18 cellular contexts compared by ENCODE assay signal in the genomic region with DNA sequence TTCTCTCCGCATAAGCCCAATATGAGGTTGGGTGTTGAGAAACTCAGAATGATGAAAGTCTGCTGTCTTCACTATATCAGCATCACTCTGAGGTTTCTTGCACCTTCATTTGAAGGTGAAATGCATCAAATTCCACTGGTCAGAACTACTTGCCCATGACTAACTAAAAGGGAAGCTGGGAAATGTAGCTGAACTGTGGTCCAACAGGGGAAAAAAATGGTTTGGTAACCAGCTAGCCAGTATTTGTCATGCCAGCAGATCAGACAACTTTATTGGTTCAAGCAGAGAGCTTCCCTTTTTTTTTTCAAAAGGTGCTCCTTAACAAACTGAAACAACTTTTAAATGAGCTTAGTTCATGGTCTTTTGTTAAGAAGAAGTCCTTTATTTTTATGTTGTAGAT. TPM values are rescaled to one million over a fixed set of nuclear protein-coding genes. Genes with fewer than 3 reads are reported as not detected.
A peak's percentile ranks its signal among the peaks of the same experiment; 100 is the strongest.
DNase-seq lines count a peak whose midpoint lies in the region; ATAC-seq and TF ChIP-seq lines count a peak whose summit lies in the region.
"Had no signal": no experiment of that assay in that cellular context is flagged by ENCODE, and none has a peak within 500 bp of the region (broad histone marks: within the 10 kb centered on the region; RNA-seq: fewer than 3 reads in every experiment).

No MANE protein-coding gene starts in this region.

- no peak overlapping the region for H3K27ac Mint-ChIP-seq in activated CD4-positive, alpha-beta T cell treated with anti-CD3 and anti-CD28 coated beads, Interleukin-2, amount 10 ng/mL, durations not matched to agents 7 days and 5 days
- H3K27ac Mint-ChIP-seq in CD8-positive, alpha-beta T cell = no peak overlapping the region
- H3K27ac Mint-ChIP-seq: activated naive CD8-positive, alpha-beta T cell treated with anti-CD3 and anti-CD28 coated beads, Interleukin-2, amount 10 ng/mL, durations not matched to agents 7 days and 5 days; CD14-positive monocyte had no signal

- intact Hi-C loops in CD8-positive, alpha-beta T cell (cut with DNase I, micrococcal nuclease) = no loop called here

- no peak overlapping the region for H3K4me3 ChIP-seq in neutrophil (ENCODE audit: low read depth in 1 of 2, low read length in 1 of 2)
- no peak overlapping the region for H3K4me3 ChIP-seq in CD8-positive, alpha-beta T cell (ENCODE audit: low read depth, low read length)
- H3K4me3 ChIP-seq: ovary, Peyer's patch, thoracic aorta had no signal

- no peak overlapping the region for H3K4me3 Mint-ChIP-seq in activated CD4-positive, alpha-beta T cell treated with anti-CD3 and anti-CD28 coated beads, Interleukin-2, amount 10 ng/mL, durations not matched to agents 7 days and 5 days
- H3K4me3 Mint-ChIP-seq in CD8-positive, alpha-beta T cell = no peak overlapping the region
- H3K4me3 Mint-ChIP-seq: activated naive CD8-positive, alpha-beta T cell treated with anti-CD3 and anti-CD28 coated beads, Interleukin-2, amount 10 ng/mL, durations not matched to agents 7 days and 5 days; CD14-positive monocyte had no signal

- no peak for TF ChIP-seq CTCF in neutrophil (IDR thresholded peaks at IDR 0.05)
- no peak for TF ChIP-seq CTCF in CD8-positive, alpha-beta T cell (IDR thresholded peaks at IDR 0.05)

- no peaks in the 10 kb centered on the region for H3K36me3 Mint-ChIP-seq in activated CD4-positive, alpha-beta T cell treated with anti-CD3 and anti-CD28 coated beads, Interleukin-2, amount 10 ng/mL, durations not matched to agents 7 days and 5 days (ENCODE audit: low read depth)
- H3K36me3 Mint-ChIP-seq in CD8-positive, alpha-beta T cell = no peaks in the 10 kb centered on the region
- H3K36me3 Mint-ChIP-seq: activated naive CD8-positive, alpha-beta T cell treated with anti-CD3 and anti-CD28 coated beads, Interleukin-2, amount 10 ng/mL, durations not matched to agents 7 days and 5 days; CD14-positive monocyte had no signal

- no peaks in the 10 kb centered on the region for H3K4me1 Mint-ChIP-seq in activated CD4-positive, alpha-beta T cell treated with anti-CD3 and anti-CD28 coated beads, Interleukin-2, amount 10 ng/mL, durations not matched to agents 7 days and 5 days
- H3K4me1 Mint-ChIP-seq in CD8-positive, alpha-beta T cell (ENCODE audit: low read depth) = no peaks in the 10 kb centered on the region
- H3K4me1 Mint-ChIP-seq: activated naive CD8-positive, alpha-beta T cell treated with anti-CD3 and anti-CD28 coated beads, Interleukin-2, amount 10 ng/mL, durations not matched to agents 7 days and 5 days had no signal

- H3K27ac ChIP-seq in neutrophil = peak overlapping the region; percentile 48
- no peak overlapping the region for H3K27ac ChIP-seq in CD8-positive, alpha-beta T cell (ENCODE audit: low read depth, low read length)
- H3K27ac ChIP-seq: foreskin keratinocyte, ovary, Peyer's patch, thoracic aorta had no signal

- no peaks in the 10 kb centered on the region for H3K36me3 ChIP-seq in neutrophil
- H3K36me3 ChIP-seq in CD8-positive, alpha-beta T cell (ENCODE audit: insufficient read depth, low read length) = no peaks in the 10 kb centered on the region
- H3K36me3 ChIP-seq: ovary, Peyer's patch, thoracic aorta had no signal

- ATAC-seq in CD8-positive, alpha-beta T cell = no peak
- ATAC-seq: foreskin keratinocyte, left ventricle myocardium superior had no signal

- peak; percentile 50 for DNase-seq in ELR (ENCODE audit: low read depth)
- peak; percentile 77 for DNase-seq in MV-4-11 (lab: John Stamatoyannopoulos, UW)
- DNase-seq in astrocyte of the hippocampus (ENCODE audit: low read depth, low spot score) = peak; percentile 76
- no peak for DNase-seq in HEK293T (ENCODE audit: extremely low spot score)
- no peak for DNase-seq in activated CD4-positive, alpha-beta T cell treated with anti-CD3 and anti-CD28 coated beads, Interleukin-2, amount 10 ng/mL, durations not matched to agents 7 days and 5 days
- DNase-seq in CD8-positive, alpha-beta T cell = no peak
- DNase-seq: activated naive CD8-positive, alpha-beta T cell treated with anti-CD3 and anti-CD28 coated beads, Interleukin-2, amount 10 ng/mL, durations not matched to agents 7 days and 5 days; left ventricle myocardium superior; NCI-H2029 treated with DMSO at 0.1 percent for 48 hours; NCI-H69; ovary; Peyer's patch; stimulated activated CD4-positive, alpha-beta T cell treated with anti-CD3 and anti-CD28 coated beads, Interleukin-4, amount 100 ng/mL, for 24 hours; T-helper 1 cell had no signal

- H3K9me3 ChIP-seq in neutrophil = no peaks in the 10 kb centered on the region
- no peaks in the 10 kb centered on the region for H3K9me3 ChIP-seq in CD8-positive, alpha-beta T cell (ENCODE audit: low read length)
- H3K9me3 ChIP-seq: ovary, Peyer's patch, thoracic aorta had no signal

- CTCF ChIA-PET in HEK293T (lab: Yijun Ruan, JAX) = no interaction called here
- CTCF ChIA-PET in activated CD4-positive, alpha-beta T cell treated with anti-CD3 and anti-CD28 coated beads, Interleukin-2, amount 10 ng/mL, durations not matched to agents 7 days and 5 days (lab: Charles Lee) = interaction anchor here (0.6 kb wide), 1 partner anchor 341 kb away, joined by 4 read pairs; no protein-coding TSS in a partner anchor
- CTCF ChIA-PET in CD8-positive, alpha-beta T cell (lab: Charles Lee) = interaction anchor here (1.6 to 2.2 kb wide), 3 partner anchors 8 to 283 kb away, joined by 5 to 10 read pairs (median 6); no protein-coding TSS in a partner anchor

- H3K4me1 ChIP-seq in neutrophil (ENCODE audit: control insufficient read depth in 1 of 2, insufficient read depth in 1 of 2, low read depth in 1 of 2, low read length in 1 of 2) = peaks cover 10 to 16% of the 10 kb centered on the region in 2 experiments
- H3K4me1 ChIP-seq in CD8-positive, alpha-beta T cell (ENCODE audit: insufficient read depth, low read length) = no peaks in the 10 kb centered on the region
- H3K4me1 ChIP-seq: foreskin keratinocyte, Peyer's patch had no signal

- POLR2A ChIA-PET in HEK293T (lab: Yijun Ruan, JAX) = interaction anchor here (0.6 kb wide), 1 partner anchor 305 kb away, joined by 4 read pairs; no protein-coding TSS in a partner anchor
- POLR2A ChIA-PET in activated CD4-positive, alpha-beta T cell treated with anti-CD3 and anti-CD28 coated beads, Interleukin-2, amount 10 ng/mL, durations not matched to agents 7 days and 5 days (lab: Charles Lee) = no interaction called here
- POLR2A ChIA-PET in CD8-positive, alpha-beta T cell (lab: Charles Lee) = no interaction called here

- H3K9me3 Mint-ChIP-seq in activated CD4-positive, alpha-beta T cell treated with anti-CD3 and anti-CD28 coated beads, Interleukin-2, amount 10 ng/mL, durations not matched to agents 7 days and 5 days = no peaks in the 10 kb centered on the region
- H3K9me3 Mint-ChIP-seq in CD8-positive, alpha-beta T cell = no peaks in the 10 kb centered on the region
- H3K9me3 Mint-ChIP-seq: activated naive CD8-positive, alpha-beta T cell treated with anti-CD3 and anti-CD28 coated beads, Interleukin-2, amount 10 ng/mL, durations not matched to agents 7 days and 5 days; CD14-positive monocyte had no signal

- peaks cover 10% of the 10 kb centered on the region for H3K27me3 Mint-ChIP-seq in activated CD4-positive, alpha-beta T cell treated with anti-CD3 and anti-CD28 coated beads, Interleukin-2, amount 10 ng/mL, durations not matched to agents 7 days and 5 days
- H3K27me3 Mint-ChIP-seq in CD8-positive, alpha-beta T cell (ENCODE audit: low read depth) = no peaks in the 10 kb centered on the region
- H3K27me3 Mint-ChIP-seq: activated naive CD8-positive, alpha-beta T cell treated with anti-CD3 and anti-CD28 coated beads, Interleukin-2, amount 10 ng/mL, durations not matched to agents 7 days and 5 days had no signal

- peaks cover 4% of the 10 kb centered on the region for H3K27me3 ChIP-seq in neutrophil
- H3K27me3 ChIP-seq in CD8-positive, alpha-beta T cell (ENCODE audit: insufficient read depth, low read length) = no peaks in the 10 kb centered on the region
- H3K27me3 ChIP-seq: foreskin keratinocyte, ovary, Peyer's patch had no signal

TF ChIP-seq in HEK293T, 16 proteins besides CTCF, POLR2A, EP300 and RAD21:
- no peak for TF ChIP-seq ARNT (IDR thresholded peaks at IDR 0.05)
- TF ChIP-seq ZNF384 (IDR thresholded peaks at IDR 0.05) = no peak
- TF ChIP-seq NFRKB (IDR thresholded peaks at IDR 0.05) = no peak
- TF ChIP-seq FOXA1 (IDR thresholded peaks at IDR 0.05) = no peak

RNA-seq across cellular contexts. Expression of gene PIK3C2A, which starts 14.2 kb away (rescaled TPM):
- 10 to 100 TPM; 19.8 to 24.4 TPM for total RNA-seq in activated CD4-positive, alpha-beta T cell treated with anti-CD3 and anti-CD28 coated beads, Interleukin-2, amount 10 ng/mL, durations not matched to agents 7 days and 5 days
- 10 to 100 TPM; 50.8 to 54.3 TPM for total RNA-seq in CD8-positive, alpha-beta T cell

RNA-seq across cellular contexts. Expression of gene NUCB2, which starts 54.6 kb away (rescaled TPM):
- total RNA-seq in activated CD4-positive, alpha-beta T cell treated with anti-CD3 and anti-CD28 coated beads, Interleukin-2, amount 10 ng/mL, durations not matched to agents 7 days and 5 days = 100 to 1,000 TPM; 161 to 180 TPM
- total RNA-seq in CD8-positive, alpha-beta T cell = 100 to 1,000 TPM; 105 TPM

Comparison
In these comparisons a context has a peak if more than half of its experiments do, and no peak if none do; other contexts are left out.
1. DNase-seq: peak in ELR (single experiment), MV-4-11 (single experiment) and astrocyte of the hippocampus (single experiment); none in HEK293T (single experiment), activated CD4-positive, alpha-beta T cell treated with anti-CD3 and anti-CD28 coated beads, Interleukin-2, amount 10 ng/mL, durations not matched to agents 7 days and 5 days (single experiment) and CD8-positive, alpha-beta T cell (0 of 7).